Comparison of ENCODE assay signal across 25 cellular contexts in genomic region chr18:53324353-53324752, GRCh38.
"Had no signal": no experiment of that assay in that cellular context is flagged by ENCODE, and none has a peak within 500 bp of the region (broad histone marks: within the 10 kb centered on the region; RNA-seq: fewer than 3 reads in every experiment).

No MANE protein-coding gene starts in this region.

- H3K9me3 Mint-ChIP-seq: endodermal cell had no signal

- H3K4me3 ChIP-seq: colonic mucosa, coronary artery, dorsolateral prefrontal cortex, esophagus muscularis mucosa, esophagus squamous epithelium, gastrocnemius medialis, gastroesophageal sphincter, heart left ventricle, heart right ventricle had no signal

- H3K36me3 ChIP-seq: colonic mucosa, esophagus muscularis mucosa, esophagus squamous epithelium, gastrocnemius medialis, gastroesophageal sphincter, heart left ventricle, heart right ventricle had no signal

- H3K4me3 Mint-ChIP-seq: dendritic cell treated with granulocyte-macrophage colony-stimulating factor and Interleukin-4, amounts not matched to agents 40 ng/mL and 50 ng/mL, for 4 days; effector memory CD8-positive, alpha-beta T cell; endodermal cell had no signal

- H3K9me3 ChIP-seq: colonic mucosa, esophagus muscularis mucosa, esophagus squamous epithelium, gastrocnemius medialis, gastroesophageal sphincter had no signal

- H3K4me1 ChIP-seq: colonic mucosa, esophagus muscularis mucosa, esophagus squamous epithelium, foreskin keratinocyte, gastrocnemius medialis, gastroesophageal sphincter, heart left ventricle, heart right ventricle had no signal

- H3K27ac ChIP-seq: colonic mucosa, coronary artery, dorsolateral prefrontal cortex, epithelial cell of prostate, esophagus muscularis mucosa, esophagus squamous epithelium, foreskin keratinocyte, gastrocnemius medialis, gastroesophageal sphincter, heart left ventricle, heart right ventricle had no signal

- H3K27me3 ChIP-seq: colonic mucosa, dorsolateral prefrontal cortex, esophagus muscularis mucosa, esophagus squamous epithelium, foreskin keratinocyte, gastrocnemius medialis, gastroesophageal sphincter, heart left ventricle, heart right ventricle had no signal

- H3K27me3 Mint-ChIP-seq: dendritic cell treated with granulocyte-macrophage colony-stimulating factor and Interleukin-4, amounts not matched to agents 40 ng/mL and 50 ng/mL, for 4 days; effector memory CD8-positive, alpha-beta T cell had no signal

- DNase-seq: colonic mucosa; cortex of kidney; dermis blood vessel endothelial cell; dorsolateral prefrontal cortex; effector CD4-positive, alpha-beta T cell; effector CD8-positive, alpha-beta T cell; effector memory CD4-positive, alpha-beta T cell; effector memory CD8-positive, alpha-beta T cell; endodermal cell; erythroblast; esophagus squamous epithelium; foreskin fibroblast; foreskin keratinocyte; foreskin melanocyte; gastrocnemius medialis; glutamatergic neuron; head of caudate nucleus; heart left ventricle; heart right ventricle had no signal

- H3K27ac Mint-ChIP-seq: dendritic cell treated with granulocyte-macrophage colony-stimulating factor and Interleukin-4, amounts not matched to agents 40 ng/mL and 50 ng/mL, for 4 days; effector memory CD8-positive, alpha-beta T cell; endodermal cell had no signal

- ATAC-seq: effector memory CD8-positive, alpha-beta T cell; esophagus mucosa; foreskin keratinocyte; gastrocnemius medialis; gastroesophageal sphincter; heart left ventricle; heart right ventricle had no signal

- H3K4me1 Mint-ChIP-seq: endodermal cell had no signal
